ENCODE assay signal across 1 cellular context in genomic region chr19:17762505-17763229, GRCh38.
A peak's percentile ranks its signal among the peaks of the same experiment; 100 is the strongest.
TF ChIP-seq lines count a peak whose summit lies in the region.

No MANE protein-coding gene starts in this region.

TF ChIP-seq in H1, 55 proteins besides CTCF, POLR2A, EP300 and RAD21:
- TF ChIP-seq RBBP5 (IDR thresholded peaks at IDR 0.05; ENCODE audit: borderline replicate concordance, low read depth, low read length) (no peak), RFX5 (IDR thresholded peaks at IDR 0.05; ENCODE audit: borderline replicate concordance, low read depth, low read length) (peak; percentile 72; the same call in 1 of the 2 replicates), HDAC2 (IDR thresholded peaks at IDR 0.05; ENCODE audit: borderline replicate concordance in 1 of 2, low read depth in 2 of 2, low read length in 2 of 2) (no peak), ZNF274 (IDR thresholded peaks at IDR 0.05; ENCODE audit: borderline replicate concordance, extremely low read depth, low read length) (no peak), SUZ12 (IDR thresholded peaks at IDR 0.05; ENCODE audit: low read length) (no peak), EZH2 (IDR thresholded peaks at IDR 0.05; ENCODE audit: low read depth, low read length, severe bottlenecking) (no peak), CBX5 (IDR thresholded peaks at IDR 0.05; ENCODE audit: low read depth, low read length) (no peak), SP1 (IDR thresholded peaks at IDR 0.05; ENCODE audit: low read depth, low read length) (peak; percentile 81; the same call in 1 of the 2 replicates), YY1 (IDR thresholded peaks at IDR 0.05; ENCODE audit: low read depth, low read length) (peak; percentile 22; the same call in 1 of the 2 replicates)
- TF ChIP-seq, protein P1, sequence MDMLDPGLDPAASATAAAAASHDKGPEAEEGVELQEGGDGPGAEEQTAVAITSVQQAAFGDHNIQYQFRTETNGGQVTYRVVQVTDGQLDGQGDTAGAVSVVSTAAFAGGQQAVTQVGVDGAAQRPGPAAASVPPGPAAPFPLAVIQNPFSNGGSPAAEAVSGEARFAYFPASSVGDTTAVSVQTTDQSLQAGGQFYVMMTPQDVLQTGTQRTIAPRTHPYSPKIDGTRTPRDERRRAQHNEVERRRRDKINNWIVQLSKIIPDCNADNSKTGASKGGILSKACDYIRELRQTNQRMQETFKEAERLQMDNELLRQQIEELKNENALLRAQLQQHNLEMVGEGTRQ (IDR thresholded peaks at IDR 0.05; ENCODE audit: low read length) = no peak
